In genomic region chr3:58072046-58072445, GRCh38 we compare ENCODE assay signal across 19 cellular contexts.
DNase-seq lines count a peak whose midpoint lies in the region; ATAC-seq and TF ChIP-seq lines count a peak whose summit lies in the region.
"Had no signal": no experiment of that assay in that cellular context is flagged by ENCODE, and none has a peak within 500 bp of the region (broad histone marks: within the 10 kb centered on the region; RNA-seq: fewer than 3 reads in every experiment).

No MANE protein-coding gene starts in this region.

- TF ChIP-seq CTCF in brain (conservative IDR thresholded peaks at IDR 0.05) (no peak), suprapubic skin (IDR thresholded peaks at IDR 0.05) (no peak)

- no peak for TF ChIP-seq EP300 in suprapubic skin (IDR thresholded peaks at IDR 0.05)

- intact Hi-C loops in Right ventricle myocardium inferior (cut with DNase I) = no loop called here

- no peak overlapping the region for H3K4me3 ChIP-seq in suprapubic skin
- H3K4me3 ChIP-seq: colonic mucosa had no signal

- WGBS in suprapubic skin = 76% methylated on average over 5 of the region's 5 CpGs

- TF ChIP-seq POLR2A in suprapubic skin (IDR thresholded peaks at IDR 0.05) = no peak

- H3K27ac ChIP-seq in suprapubic skin = peak overlapping the region; percentile 10
- H3K27ac ChIP-seq: colonic mucosa, foreskin keratinocyte had no signal

- no peaks in the 10 kb centered on the region for H3K27me3 Mint-ChIP-seq in brain
- H3K27me3 Mint-ChIP-seq: CD8-positive, alpha-beta memory T cell had no signal

- no peaks in the 10 kb centered on the region for H3K27me3 ChIP-seq in suprapubic skin
- H3K27me3 ChIP-seq: colonic mucosa, foreskin keratinocyte had no signal

- ATAC-seq in GM18870 (IDR thresholded peaks at IDR 0.05; ENCODE audit: unreplicated experiment) (no peak), Right ventricle myocardium inferior (no peak)
- ATAC-seq: foreskin keratinocyte; stimulated activated effector memory CD8-positive, alpha-beta T cell treated with anti-CD3 and anti-CD28 coated beads, Interleukin-12 subunit alpha, Interleukin-12 subunit beta, amount 100 ng/mL, for 72 hours had no signal

- H3K9me3 Mint-ChIP-seq in brain = no peaks in the 10 kb centered on the region
- H3K9me3 Mint-ChIP-seq: CD8-positive, alpha-beta memory T cell; stimulated activated effector memory CD8-positive, alpha-beta T cell treated with anti-CD3 and anti-CD28 coated beads, Interleukin-12 subunit alpha, Interleukin-12 subunit beta, amount 100 ng/mL, for 72 hours had no signal

- peaks cover 25% of the 10 kb centered on the region for H3K4me1 ChIP-seq in suprapubic skin
- H3K4me1 ChIP-seq: foreskin keratinocyte had no signal

- peak; percentile 93 for DNase-seq in H4 (ENCODE audit: low spot score)
- DNase-seq in kidney glomerular epithelial cell (lab: John Stamatoyannopoulos, UW) = peak; percentile 86
- peak in 1 of 2 donors; percentile 20 for DNase-seq in suprapubic skin (ENCODE audit: low spot score in 2 of 2)
- DNase-seq in hypothalamus (lab: John Stamatoyannopoulos, UW) = no peak
- no peak for DNase-seq in AML-193 (lab: John Stamatoyannopoulos, UW)
- no peak for DNase-seq in Right ventricle myocardium inferior (ENCODE audit: missing footprints)
- DNase-seq: activated CD8-positive, alpha-beta memory T cell treated with anti-CD3 and anti-CD28 coated beads for 24 hours; activated naive CD4-positive, alpha-beta T cell; CD8-positive, alpha-beta memory T cell; foreskin keratinocyte; GOT3; NCI-H2029; NCI-H748 treated with DMSO at 0.1 percent for 48 hours; SHP77 treated with DMSO at 0.1 percent for 48 hours; stimulated activated CD4-positive, alpha-beta T cell treated with anti-CD3 and anti-CD28 coated beads, Interleukin-4, amount 100 ng/mL, for 24 hours had no signal

- peak overlapping the region in 3 of 5 experiments; percentile 35 to 54 (median 44) for H3K27ac Mint-ChIP-seq in brain
- H3K27ac Mint-ChIP-seq: stimulated activated effector memory CD8-positive, alpha-beta T cell treated with anti-CD3 and anti-CD28 coated beads, Interleukin-12 subunit alpha, Interleukin-12 subunit beta, amount 100 ng/mL, for 72 hours had no signal

- H3K9me3 ChIP-seq in suprapubic skin = no peaks in the 10 kb centered on the region
- H3K9me3 ChIP-seq: colonic mucosa had no signal

- no peak overlapping the region for H3K4me3 Mint-ChIP-seq in brain
- H3K4me3 Mint-ChIP-seq: CD8-positive, alpha-beta memory T cell; stimulated activated effector memory CD8-positive, alpha-beta T cell treated with anti-CD3 and anti-CD28 coated beads, Interleukin-12 subunit alpha, Interleukin-12 subunit beta, amount 100 ng/mL, for 72 hours had no signal

- H3K36me3 ChIP-seq in suprapubic skin = peaks cover 2% of the 10 kb centered on the region
- H3K36me3 ChIP-seq: colonic mucosa had no signal

- H3K36me3 Mint-ChIP-seq in brain = peaks cover 3% of the 10 kb centered on the region
- H3K36me3 Mint-ChIP-seq: CD8-positive, alpha-beta memory T cell; stimulated activated effector memory CD8-positive, alpha-beta T cell treated with anti-CD3 and anti-CD28 coated beads, Interleukin-12 subunit alpha, Interleukin-12 subunit beta, amount 100 ng/mL, for 72 hours had no signal

- H3K4me1 Mint-ChIP-seq in brain = peaks cover 41% of the 10 kb centered on the region

Comparison
In these comparisons a context has a peak if more than half of its experiments do, and no peak if none do; other contexts are left out.
1. DNase-seq: peak in H4 (single experiment) and kidney glomerular epithelial cell (single experiment); none in hypothalamus (0 of 51), AML-193 (0 of 2) and Right ventricle myocardium inferior (single experiment).